In the genomic region with DNA sequence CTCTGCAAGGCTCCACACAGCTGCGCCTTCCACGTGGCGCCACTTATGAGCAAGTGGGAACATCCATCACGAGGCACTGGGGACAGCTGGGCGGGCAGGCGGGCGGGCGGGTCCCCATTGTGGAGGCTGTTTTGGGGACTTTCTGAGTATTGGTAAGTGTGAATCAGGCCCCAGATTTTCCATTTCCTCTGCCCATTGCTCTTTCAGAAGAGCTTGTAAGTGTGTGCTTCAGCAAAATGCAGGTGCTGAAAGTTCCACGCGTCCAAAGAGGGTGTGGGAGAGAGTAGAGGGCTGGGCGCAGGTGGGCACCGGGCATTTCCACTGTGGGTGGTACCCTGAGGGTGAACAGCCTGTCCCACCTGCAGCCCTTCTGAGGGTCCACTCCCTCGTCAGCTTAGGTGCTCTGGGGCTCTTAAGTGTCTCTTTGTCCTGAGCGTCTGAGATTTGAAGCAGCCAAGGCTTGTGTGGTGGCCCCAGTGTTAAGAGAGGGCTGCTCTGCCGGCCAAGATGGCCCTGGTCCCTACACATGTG, we compare ENCODE assay signal across 23 cellular contexts.
A peak's percentile ranks its signal among the peaks of the same experiment; 100 is the strongest.
DNase-seq lines count a peak whose midpoint lies in the region; ATAC-seq and TF ChIP-seq lines count a peak whose summit lies in the region.
"Had no signal": no experiment of that assay in that cellular context is flagged by ENCODE, and none has a peak within 500 bp of the region (broad histone marks: within the 10 kb centered on the region; RNA-seq: fewer than 3 reads in every experiment).

No MANE protein-coding gene starts in this region.

- CTCF ChIA-PET in activated B cell treated with CpG ODN at 0.5 μM for 24 hours (lab: Charles Lee): no interaction called here

- H3K4me1 Mint-ChIP-seq in activated B cell treated with CpG ODN at 0.5 μM for 24 hours (peaks cover 1% of the 10 kb centered on the region), progenitor cell of endocrine pancreas (ENCODE audit: low read depth) (peaks cover 20% of the 10 kb centered on the region)
- H3K4me1 Mint-ChIP-seq: neural crest cell had no signal

- ATAC-seq in activated B cell treated with CpG ODN at 0.5 μM for 24 hours (ENCODE audit: low read depth): peak; percentile 28
- ATAC-seq in HG03457 (IDR thresholded peaks at IDR 0.05; ENCODE audit: unreplicated experiment): no peak
- no peak for ATAC-seq in HG03439 (IDR thresholded peaks at IDR 0.05; ENCODE audit: unreplicated experiment)
- ATAC-seq: gastrocnemius medialis, HepG2 had no signal

- H3K9ac ChIP-seq in colonic mucosa (ENCODE audit: low read depth in 2 of 2, low read length in 2 of 2): no peak overlapping the region

- TF ChIP-seq CTCF in activated B cell treated with CpG ODN at 0.5 μM for 24 hours (IDR thresholded peaks at IDR 0.05) (no peak), colonic mucosa (IDR thresholded peaks at IDR 0.05) (no peak), progenitor cell of endocrine pancreas (IDR thresholded peaks at IDR 0.05; ENCODE audit: unreplicated experiment) (no peak)

- peaks cover 40% of the 10 kb centered on the region for H3K27me3 Mint-ChIP-seq in activated B cell treated with CpG ODN at 0.5 μM for 24 hours
- peaks cover 71% of the 10 kb centered on the region for H3K27me3 Mint-ChIP-seq in progenitor cell of endocrine pancreas

- H3K27ac Mint-ChIP-seq in activated B cell treated with CpG ODN at 0.5 μM for 24 hours (no peak overlapping the region), progenitor cell of endocrine pancreas (no peak overlapping the region)
- H3K27ac Mint-ChIP-seq: HFFc6 had no signal

- POLR2A ChIA-PET in activated B cell treated with CpG ODN at 0.5 μM for 24 hours (lab: Charles Lee): no interaction called here

- H3K4me1 ChIP-seq in colonic mucosa: no peaks in the 10 kb centered on the region
- H3K4me1 ChIP-seq: gastrocnemius medialis had no signal

- H3K9me3 ChIP-seq in colonic mucosa: no peaks in the 10 kb centered on the region
- H3K9me3 ChIP-seq: gastrocnemius medialis had no signal

- H3K4me3 Mint-ChIP-seq in activated B cell treated with CpG ODN at 0.5 μM for 24 hours (no peak overlapping the region), progenitor cell of endocrine pancreas (ENCODE audit: low read depth) (no peak overlapping the region)
- H3K4me3 Mint-ChIP-seq: CD4-positive, alpha-beta memory T cell; HFFc6; neural crest cell had no signal

- intact Hi-C loops in activated B cell treated with CpG ODN at 0.5 μM for 24 hours (cut with micrococcal nuclease): no loop called here
- intact Hi-C loops in colonic mucosa (cut with DNase I): no loop called here

- no peak overlapping the region for H3K27ac ChIP-seq in colonic mucosa
- H3K27ac ChIP-seq: gastrocnemius medialis, VCaP had no signal

- H3K4me3 ChIP-seq in colonic mucosa: no peak overlapping the region
- H3K4me3 ChIP-seq: gastrocnemius medialis had no signal

- H3K27me3 ChIP-seq in colonic mucosa: no peaks in the 10 kb centered on the region

- peak; percentile 56 for DNase-seq in activated CD4-positive, alpha-beta T cell treated with anti-CD3 and anti-CD28 coated beads for 48 hours
- DNase-seq in activated CD4-positive, alpha-beta T cell treated with anti-CD3 and anti-CD28 coated beads, Interleukin-2, amount 50 U/mL, for 4 hours: no peak
- DNase-seq in activated B cell treated with CpG ODN at 0.5 μM for 24 hours (no peak), colonic mucosa (peak; percentile 11), progenitor cell of endocrine pancreas (ENCODE audit: low spot score, unreplicated experiment) (no peak)
- DNase-seq in stimulated activated CD8-positive, alpha-beta memory T cell treated with anti-CD3 and anti-CD28 coated beads, Interleukin-15, amount 100 ng/mL, for 48 hours (ENCODE audit: low read depth in 2 of 2): peak; percentile 23 to 42
- DNase-seq: activated effector memory CD4-positive, alpha-beta T cell treated with Interleukin-2 at 50 U/mL for 16 hours; caudate nucleus; CD4-positive, alpha-beta memory T cell; gastrocnemius medialis; GOT3; HFFc6; Karpas-422; NCI-H1436; NCI-H748 treated with DMSO at 0.1 percent for 48 hours; SW 1271; T-helper 9 cell; trophoblast cell had no signal

- H3K9me3 Mint-ChIP-seq in activated B cell treated with CpG ODN at 0.5 μM for 24 hours: no peaks in the 10 kb centered on the region
- H3K9me3 Mint-ChIP-seq in progenitor cell of endocrine pancreas (ENCODE audit: low read depth): no peaks in the 10 kb centered on the region
- H3K9me3 Mint-ChIP-seq: CD4-positive, alpha-beta memory T cell; HFFc6 had no signal

- H3K36me3 Mint-ChIP-seq in activated B cell treated with CpG ODN at 0.5 μM for 24 hours (ENCODE audit: low read depth): no peaks in the 10 kb centered on the region
- peaks cover 2% of the 10 kb centered on the region for H3K36me3 Mint-ChIP-seq in progenitor cell of endocrine pancreas (ENCODE audit: insufficient read depth)
- H3K36me3 Mint-ChIP-seq: CD4-positive, alpha-beta memory T cell had no signal

- H3K36me3 ChIP-seq in colonic mucosa: no peaks in the 10 kb centered on the region
- H3K36me3 ChIP-seq: gastrocnemius medialis had no signal

Comparison
In these comparisons a context has a peak if more than half of its experiments do, and no peak if none do; other contexts are left out.
1. DNase-seq: peak in activated CD4-positive, alpha-beta T cell treated with anti-CD3 and anti-CD28 coated beads for 48 hours (single experiment), colonic mucosa (single experiment) and stimulated activated CD8-positive, alpha-beta memory T cell treated with anti-CD3 and anti-CD28 coated beads, Interleukin-15, amount 100 ng/mL, for 48 hours (2 of 2); none in activated CD4-positive, alpha-beta T cell treated with anti-CD3 and anti-CD28 coated beads, Interleukin-2, amount 50 U/mL, for 4 hours (0 of 2), activated B cell treated with CpG ODN at 0.5 μM for 24 hours (single experiment) and progenitor cell of endocrine pancreas (single experiment).